ENCODE assay signal across 10 cellular contexts in genomic region chr11:70078095-70078795, GRCh38. TPM values are rescaled to one million over a fixed set of nuclear protein-coding genes. Genes with fewer than 3 reads are reported as not detected.
DNase-seq lines count a peak whose midpoint lies in the region; ATAC-seq and TF ChIP-seq lines count a peak whose summit lies in the region.
"Had no signal": no experiment of that assay in that cellular context is flagged by ENCODE, and none has a peak within 500 bp of the region (broad histone marks: within the 10 kb centered on the region; RNA-seq: fewer than 3 reads in every experiment).

TSS of gene ANO1 (plus strand) at chr11:70078317. CDS start at chr11:70078607, 290 bp downstream.

- no peak for TF ChIP-seq POLR2A in gastroesophageal sphincter (IDR thresholded peaks at IDR 0.05)

- H3K36me3 Mint-ChIP-seq in activated CD4-positive, alpha-beta T cell treated with anti-CD3 and anti-CD28 coated beads, Interleukin-2, amount 10 ng/mL, durations not matched to agents 7 days and 5 days (ENCODE audit: low read depth) = no peaks in the 10 kb centered on the region

- TF ChIP-seq CTCF in gastroesophageal sphincter (IDR thresholded peaks at IDR 0.05) (no peak), mucosa of descending colon (IDR thresholded peaks at IDR 0.05) (no peak)

- H3K27me3 Mint-ChIP-seq in activated CD4-positive, alpha-beta T cell treated with anti-CD3 and anti-CD28 coated beads, Interleukin-2, amount 10 ng/mL, durations not matched to agents 7 days and 5 days = peaks cover 46% of the 10 kb centered on the region

- H3K27ac Mint-ChIP-seq in activated CD4-positive, alpha-beta T cell treated with anti-CD3 and anti-CD28 coated beads, Interleukin-2, amount 10 ng/mL, durations not matched to agents 7 days and 5 days = no peak within 1 kb of the TSS

- ATAC-seq in gastroesophageal sphincter (no peak), mucosa of descending colon (peak; percentile 30)

- H3K27me3 ChIP-seq in gastroesophageal sphincter = peaks cover 85% of the 10 kb centered on the region
- H3K27me3 ChIP-seq in effector memory CD4-positive, alpha-beta T cell (replicated peaks; ENCODE audit: control insufficient read depth, insufficient read depth, low read length, poor library complexity, severe bottlenecking) = peaks cover 9% of the 10 kb centered on the region

- H3K9me3 Mint-ChIP-seq in activated CD4-positive, alpha-beta T cell treated with anti-CD3 and anti-CD28 coated beads, Interleukin-2, amount 10 ng/mL, durations not matched to agents 7 days and 5 days = no peaks in the 10 kb centered on the region

- no peaks in the 10 kb centered on the region for H3K4me1 Mint-ChIP-seq in activated CD4-positive, alpha-beta T cell treated with anti-CD3 and anti-CD28 coated beads, Interleukin-2, amount 10 ng/mL, durations not matched to agents 7 days and 5 days

- CTCF ChIA-PET in activated CD4-positive, alpha-beta T cell treated with anti-CD3 and anti-CD28 coated beads, Interleukin-2, amount 10 ng/mL, durations not matched to agents 7 days and 5 days (lab: Charles Lee) = no interaction called here

- no peak for TF ChIP-seq EP300 in gastroesophageal sphincter (IDR thresholded peaks at IDR 0.05)

- H3K36me3 ChIP-seq in gastroesophageal sphincter (no peaks in the 10 kb centered on the region), mucosa of descending colon (ENCODE audit: low read depth) (no peaks in the 10 kb centered on the region), urinary bladder (ENCODE audit: insufficient read depth) (no peaks in the 10 kb centered on the region)
- no peaks in the 10 kb centered on the region for H3K36me3 ChIP-seq in effector memory CD4-positive, alpha-beta T cell (ENCODE audit: control insufficient read depth, insufficient read depth, low read length)

- WGBS in gastroesophageal sphincter (ENCODE audit: low coverage in 1 of 2), 2 donors = 0% methylated on average over 2 of the region's 90 CpGs; no CpG with 5 or more reads in 1 of the 2 donors
- WGBS in urinary bladder = under 1% methylated on average over 90 of the region's 90 CpGs

- H3K9me3 ChIP-seq in gastroesophageal sphincter (no peaks in the 10 kb centered on the region), mucosa of descending colon (no peaks in the 10 kb centered on the region)
- H3K9me3 ChIP-seq in effector memory CD4-positive, alpha-beta T cell (ENCODE audit: control insufficient read depth, low read length) = no peaks in the 10 kb centered on the region

- H3K4me3 Mint-ChIP-seq in activated CD4-positive, alpha-beta T cell treated with anti-CD3 and anti-CD28 coated beads, Interleukin-2, amount 10 ng/mL, durations not matched to agents 7 days and 5 days = no peak within 1 kb of the TSS

- intact Hi-C loops in mucosa of descending colon (cut with DNase I, micrococcal nuclease) = no loop called here

- DNase-seq in NCI-H1092 treated with DMSO at 0.1 percent for 48 hours (lab: John Stamatoyannopoulos, UW) = peak; percentile 4
- no peak for DNase-seq in NCI-H1092 (lab: John Stamatoyannopoulos, UW)
- peak in 2 of 3 donors; percentile 14 to 27 for DNase-seq in mucosa of descending colon
- DNase-seq in amygdala (lab: John Stamatoyannopoulos, UW) = no peak
- no peak for DNase-seq in effector memory CD4-positive, alpha-beta T cell
- DNase-seq in activated CD4-positive, alpha-beta T cell treated with anti-CD3 and anti-CD28 coated beads, Interleukin-2, amount 10 ng/mL, durations not matched to agents 7 days and 5 days = no peak
- DNase-seq: activated gamma-delta T cell had no signal

- H3K27ac ChIP-seq in gastroesophageal sphincter (peak within 1 kb of the TSS in 3 of 4 donors; percentile 43 to 61 (median 51)), urinary bladder (ENCODE audit: low read depth) (no peak within 1 kb of the TSS)
- H3K27ac ChIP-seq in effector memory CD4-positive, alpha-beta T cell (ENCODE audit: insufficient read depth, low read length, poor library complexity, severe bottlenecking) = no peak within 1 kb of the TSS

- POLR2A ChIA-PET in activated CD4-positive, alpha-beta T cell treated with anti-CD3 and anti-CD28 coated beads, Interleukin-2, amount 10 ng/mL, durations not matched to agents 7 days and 5 days (lab: Charles Lee) = no interaction called here

- peaks cover 0 to 15% (median 0%) of the 10 kb centered on the region in 3 donors for H3K4me1 ChIP-seq in gastroesophageal sphincter
- H3K4me1 ChIP-seq in mucosa of descending colon (ENCODE audit: low read depth) = no peaks in the 10 kb centered on the region
- H3K4me1 ChIP-seq in urinary bladder (ENCODE audit: insufficient read depth) = peaks cover 2% of the 10 kb centered on the region
- H3K4me1 ChIP-seq in effector memory CD4-positive, alpha-beta T cell (ENCODE audit: control insufficient read depth, insufficient read depth, low read length, poor library complexity, severe bottlenecking) = no peaks in the 10 kb centered on the region

- H3K4me3 ChIP-seq in gastroesophageal sphincter = peak within 1 kb of the TSS in 1 of 2 donors; percentile 42
- no peak within 1 kb of the TSS for H3K4me3 ChIP-seq in mucosa of descending colon
- peak within 1 kb of the TSS; percentile 34 for H3K4me3 ChIP-seq in urinary bladder (ENCODE audit: low read depth, low read length)
- H3K4me3 ChIP-seq in effector memory CD4-positive, alpha-beta T cell (ENCODE audit: insufficient read depth, low read depth, low read length, poor library complexity, severe bottlenecking) = no peak within 1 kb of the TSS

RNA-seq across cellular contexts. Expression of gene ANO1, which starts in this region (rescaled TPM):
- total RNA-seq in gastroesophageal sphincter = 10 to 100 TPM; 22.5 to 57.6 (median 41.4) TPM
- 10 to 100 TPM; 10.7 to 26.6 (median 11.8) TPM for total RNA-seq in mucosa of descending colon
- 15.0 TPM for total RNA-seq in urinary bladder
- polyA plus RNA-seq in urinary bladder = 10.4 TPM
- total RNA-seq in activated CD4-positive, alpha-beta T cell treated with anti-CD3 and anti-CD28 coated beads, Interleukin-2, amount 10 ng/mL, durations not matched to agents 7 days and 5 days = not detected
- total RNA-seq: T-helper 1 cell treated with Interleukin-12 subunit alpha and Interleukin-12 subunit beta and Interleukin-4 antibody, amounts not matched to agents 30 ng/mL and 1 ng/mL, for 36 hours had no signal

Comparison
In these comparisons a context has a peak if more than half of its experiments do, and no peak if none do; other contexts are left out.
1. RNA of gene ANO1 (total RNA-seq): 22.5 to 57.6 TPM in gastroesophageal sphincter, 15.0 TPM in urinary bladder (single experiment) and 10.7 to 26.6 TPM in mucosa of descending colon; not detected in activated CD4-positive, alpha-beta T cell treated with anti-CD3 and anti-CD28 coated beads, Interleukin-2, amount 10 ng/mL, durations not matched to agents 7 days and 5 days; every median in the first group is over 10 times any median in the second.
2. DNase-seq: peak in NCI-H1092 treated with DMSO at 0.1 percent for 48 hours (single experiment) and mucosa of descending colon (2 of 3); none in NCI-H1092 (single experiment), amygdala (0 of 56), effector memory CD4-positive, alpha-beta T cell (0 of 3) and activated CD4-positive, alpha-beta T cell treated with anti-CD3 and anti-CD28 coated beads, Interleukin-2, amount 10 ng/mL, durations not matched to agents 7 days and 5 days (single experiment).
3. H3K27ac ChIP-seq: peak in gastroesophageal sphincter (3 of 4); none in urinary bladder (single experiment) and effector memory CD4-positive, alpha-beta T cell (single experiment).